In the genomic region with DNA sequence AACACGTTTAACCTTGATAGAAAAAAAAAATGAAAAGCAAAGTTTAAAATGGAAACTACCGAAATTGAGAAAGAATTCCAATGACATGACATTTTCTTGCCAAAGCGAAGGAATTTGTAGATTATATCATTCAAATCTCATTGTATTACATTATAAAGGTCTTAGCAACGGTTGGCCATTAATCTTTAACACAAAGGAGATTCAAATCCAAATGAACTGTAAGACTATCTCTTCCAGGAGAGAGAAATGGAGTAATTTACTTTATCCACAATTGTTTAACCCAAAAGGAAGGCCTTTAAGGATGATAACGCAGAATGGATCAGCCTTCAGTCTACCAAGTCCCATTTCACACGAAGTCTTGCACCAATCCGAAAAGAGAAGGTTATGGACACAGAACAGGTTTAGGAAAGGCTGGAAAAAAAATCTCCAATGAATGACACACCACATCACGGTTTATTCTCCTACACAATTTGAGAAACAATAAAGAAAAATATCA, we compare ENCODE assay signal across 1 cellular context.
TF ChIP-seq lines count a peak whose summit lies in the region.

No MANE protein-coding gene starts in this region.

TF ChIP-seq in GM23338, 12 proteins besides CTCF, POLR2A, EP300 and RAD21 (continued from another document):
- TF ChIP-seq, protein P1, sequence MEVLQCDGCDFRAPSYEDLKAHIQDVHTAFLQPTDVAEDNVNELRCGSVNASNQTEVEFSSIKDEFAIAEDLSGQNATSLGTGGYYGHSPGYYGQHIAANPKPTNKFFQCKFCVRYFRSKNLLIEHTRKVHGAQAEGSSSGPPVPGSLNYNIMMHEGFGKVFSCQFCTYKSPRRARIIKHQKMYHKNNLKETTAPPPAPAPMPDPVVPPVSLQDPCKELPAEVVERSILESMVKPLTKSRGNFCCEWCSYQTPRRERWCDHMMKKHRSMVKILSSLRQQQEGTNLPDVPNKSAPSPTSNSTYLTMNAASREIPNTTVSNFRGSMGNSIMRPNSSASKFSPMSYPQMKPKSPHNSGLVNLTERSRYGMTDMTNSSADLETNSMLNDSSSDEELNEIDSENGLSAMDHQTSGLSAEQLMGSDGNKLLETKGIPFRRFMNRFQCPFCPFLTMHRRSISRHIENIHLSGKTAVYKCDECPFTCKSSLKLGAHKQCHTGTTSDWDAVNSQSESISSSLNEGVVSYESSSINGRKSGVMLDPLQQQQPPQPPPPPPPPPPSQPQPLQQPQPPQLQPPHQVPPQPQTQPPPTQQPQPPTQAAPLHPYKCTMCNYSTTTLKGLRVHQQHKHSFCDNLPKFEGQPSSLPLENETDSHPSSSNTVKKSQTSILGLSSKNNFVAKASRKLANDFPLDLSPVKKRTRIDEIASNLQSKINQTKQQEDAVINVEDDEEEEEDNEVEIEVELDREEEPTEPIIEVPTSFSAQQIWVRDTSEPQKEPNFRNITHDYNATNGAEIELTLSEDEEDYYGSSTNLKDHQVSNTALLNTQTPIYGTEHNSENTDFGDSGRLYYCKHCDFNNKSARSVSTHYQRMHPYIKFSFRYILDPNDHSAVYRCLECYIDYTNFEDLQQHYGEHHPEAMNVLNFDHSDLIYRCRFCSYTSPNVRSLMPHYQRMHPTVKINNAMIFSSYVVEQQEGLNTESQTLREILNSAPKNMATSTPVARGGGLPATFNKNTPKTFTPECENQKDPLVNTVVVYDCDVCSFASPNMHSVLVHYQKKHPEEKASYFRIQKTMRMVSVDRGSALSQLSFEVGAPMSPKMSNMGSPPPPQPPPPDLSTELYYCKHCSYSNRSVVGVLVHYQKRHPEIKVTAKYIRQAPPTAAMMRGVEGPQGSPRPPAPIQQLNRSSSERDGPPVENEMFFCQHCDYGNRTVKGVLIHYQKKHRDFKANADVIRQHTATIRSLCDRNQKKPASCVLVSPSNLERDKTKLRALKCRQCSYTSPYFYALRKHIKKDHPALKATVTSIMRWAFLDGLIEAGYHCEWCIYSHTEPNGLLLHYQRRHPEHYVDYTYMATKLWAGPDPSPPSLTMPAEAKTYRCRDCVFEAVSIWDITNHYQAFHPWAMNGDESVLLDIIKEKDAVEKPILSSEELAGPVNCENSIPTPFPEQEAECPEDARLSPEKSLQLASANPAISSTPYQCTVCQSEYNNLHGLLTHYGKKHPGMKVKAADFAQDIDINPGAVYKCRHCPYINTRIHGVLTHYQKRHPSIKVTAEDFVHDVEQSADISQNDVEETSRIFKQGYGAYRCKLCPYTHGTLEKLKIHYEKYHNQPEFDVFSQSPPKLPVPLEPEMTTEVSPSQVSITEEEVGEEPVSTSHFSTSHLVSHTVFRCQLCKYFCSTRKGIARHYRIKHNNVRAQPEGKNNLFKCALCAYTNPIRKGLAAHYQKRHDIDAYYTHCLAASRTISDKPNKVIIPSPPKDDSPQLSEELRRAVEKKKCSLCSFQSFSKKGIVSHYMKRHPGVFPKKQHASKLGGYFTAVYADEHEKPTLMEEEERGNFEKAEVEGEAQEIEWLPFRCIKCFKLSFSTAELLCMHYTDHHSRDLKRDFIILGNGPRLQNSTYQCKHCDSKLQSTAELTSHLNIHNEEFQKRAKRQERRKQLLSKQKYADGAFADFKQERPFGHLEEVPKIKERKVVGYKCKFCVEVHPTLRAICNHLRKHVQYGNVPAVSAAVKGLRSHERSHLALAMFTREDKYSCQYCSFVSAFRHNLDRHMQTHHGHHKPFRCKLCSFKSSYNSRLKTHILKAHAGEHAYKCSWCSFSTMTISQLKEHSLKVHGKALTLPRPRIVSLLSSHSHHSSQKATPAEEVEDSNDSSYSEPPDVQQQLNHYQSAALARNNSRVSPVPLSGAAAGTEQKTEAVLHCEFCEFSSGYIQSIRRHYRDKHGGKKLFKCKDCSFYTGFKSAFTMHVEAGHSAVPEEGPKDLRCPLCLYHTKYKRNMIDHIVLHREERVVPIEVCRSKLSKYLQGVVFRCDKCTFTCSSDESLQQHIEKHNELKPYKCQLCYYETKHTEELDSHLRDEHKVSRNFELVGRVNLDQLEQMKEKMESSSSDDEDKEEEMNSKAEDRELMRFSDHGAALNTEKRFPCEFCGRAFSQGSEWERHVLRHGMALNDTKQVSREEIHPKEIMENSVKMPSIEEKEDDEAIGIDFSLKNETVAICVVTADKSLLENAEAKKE (CRISPR knock-in tag; IDR thresholded peaks at IDR 0.05): no peak
- TF ChIP-seq JUNB (IDR thresholded peaks at IDR 0.05; ENCODE audit: unreplicated experiment) (no peak), ZNF331 (CRISPR knock-in tag; IDR thresholded peaks at IDR 0.05; ENCODE audit: low read depth) (no peak), POLR2AphosphoS5 (IDR thresholded peaks at IDR 0.05; ENCODE audit: low read depth) (no peak)
